ENCODE assay signal across 11 cellular contexts in the genomic region with DNA sequence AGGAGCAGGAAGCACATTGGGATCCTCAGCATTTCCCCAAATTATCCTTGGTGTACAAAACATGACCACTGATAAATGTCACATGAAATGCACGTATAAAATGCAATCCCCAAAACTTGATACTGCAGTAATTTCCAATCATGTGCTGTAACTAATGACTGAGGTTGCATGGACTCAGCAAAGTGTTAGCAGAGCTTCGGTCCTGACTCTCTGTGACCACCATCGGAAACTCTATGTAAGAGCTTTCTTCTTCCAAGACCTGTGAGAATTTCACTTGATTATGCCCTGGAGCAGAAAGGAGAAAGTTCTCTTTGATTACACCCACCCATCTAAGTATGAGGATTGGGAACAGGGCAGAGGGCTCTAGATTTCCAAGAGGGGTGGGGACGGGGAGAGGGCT. TPM values are rescaled to one million over a fixed set of nuclear protein-coding genes. Genes with fewer than 3 reads are reported as not detected.
DNase-seq lines count a peak whose midpoint lies in the region; ATAC-seq, FAIRE-seq and TF ChIP-seq lines count a peak whose summit lies in the region.
"Had no signal": no experiment of that assay in that cellular context is flagged by ENCODE, and none has a peak within 500 bp of the region (broad histone marks: within the 10 kb centered on the region; RNA-seq: fewer than 3 reads in every experiment).

No MANE protein-coding gene starts in this region.

- peak overlapping the region; percentile 84 to 99 (median 96) for H3K4me2 ChIP-seq in BLaER1 treated with 17β-estradiol and CSF1 and Interleukin-3, amounts not matched to agents 10 nM and 100 nM

- peak overlapping the region; percentile 97 for H3K27ac Mint-ChIP-seq in activated naive CD8-positive, alpha-beta T cell treated with anti-CD3 and anti-CD28 coated beads for 36 hours
- H3K27ac Mint-ChIP-seq in naive thymus-derived CD8-positive, alpha-beta T cell: peak overlapping the region; percentile 96 to 100 (median 99)
- H3K27ac Mint-ChIP-seq: WTC11 had no signal

- DNase-seq in GM12891 (ENCODE audit: insufficient read length, low spot score) (no peak), HuH-7 (ENCODE audit: low spot score) (no peak), DMS53 (lab: John Stamatoyannopoulos, UW) (no peak), HCEC 1CT (no peak), GOT3 (lab: John Stamatoyannopoulos, UW) (no peak)
- no peak for DNase-seq in activated naive CD8-positive, alpha-beta T cell treated with anti-CD3 and anti-CD28 coated beads for 36 hours
- peak in 1 of 10 donors; percentile 25 for DNase-seq in naive thymus-derived CD8-positive, alpha-beta T cell
- DNase-seq: stimulated activated CD4-positive, alpha-beta T cell treated with anti-CD3 and anti-CD28 coated beads, Interleukin-15, amount 100 ng/mL, for 24 hours had no signal

- POLR2A ChIA-PET in naive thymus-derived CD8-positive, alpha-beta T cell (lab: Charles Lee): interaction anchor here (0.7 to 4.3 kb wide), 16 partner anchors 12 to 535 kb away, joined by 3 to 27 read pairs (median 4); partner anchors contain the start of genes KCNA3, LRIF1 and RBM15

- peaks cover 3 to 18% (median 9%) of the 10 kb centered on the region in 11 experiments; a peak in 17 of 22 replicates for H3K9me3 ChIP-seq in BLaER1 treated with 17β-estradiol and CSF1 and Interleukin-3, amounts not matched to agents 10 nM and 100 nM (replicated peaks in 1 of 11)

- peaks cover 34 to 47% (median 42%) of the 10 kb centered on the region in 11 experiments for H4K20me1 ChIP-seq in BLaER1 treated with 17β-estradiol and CSF1 and Interleukin-3, amounts not matched to agents 10 nM and 100 nM

- no peak for TF ChIP-seq POLR2A in GM12891 (IDR thresholded peaks at IDR 0.05; ENCODE audit: low read depth, low read length)

- H3K36me3 ChIP-seq in BLaER1 treated with 17β-estradiol and CSF1 and Interleukin-3, amounts not matched to agents 10 nM and 100 nM: peaks cover 13 to 40% (median 24%) of the 10 kb centered on the region in 11 experiments; a peak in 21 of 22 replicates

- H3K9me3 Mint-ChIP-seq in activated naive CD8-positive, alpha-beta T cell treated with anti-CD3 and anti-CD28 coated beads for 36 hours: no peaks in the 10 kb centered on the region
- peaks cover 0 to 3% (median 0%) of the 10 kb centered on the region in 9 donors for H3K9me3 Mint-ChIP-seq in naive thymus-derived CD8-positive, alpha-beta T cell
- H3K9me3 Mint-ChIP-seq: WTC11 had no signal

- H3K27me3 Mint-ChIP-seq in activated naive CD8-positive, alpha-beta T cell treated with anti-CD3 and anti-CD28 coated beads for 36 hours: no peaks in the 10 kb centered on the region
- no peaks in the 10 kb centered on the region for H3K27me3 Mint-ChIP-seq in naive thymus-derived CD8-positive, alpha-beta T cell

- peak overlapping the region; percentile 97 for H3K4me3 Mint-ChIP-seq in activated naive CD8-positive, alpha-beta T cell treated with anti-CD3 and anti-CD28 coated beads for 36 hours
- peak overlapping the region; percentile 92 to 100 (median 98) for H3K4me3 Mint-ChIP-seq in naive thymus-derived CD8-positive, alpha-beta T cell
- H3K4me3 Mint-ChIP-seq: WTC11 had no signal

- peak overlapping the region; percentile 93 to 99 (median 97) for H3K27ac ChIP-seq in BLaER1 treated with 17β-estradiol and CSF1 and Interleukin-3, amounts not matched to agents 10 nM and 100 nM

- H3K9ac ChIP-seq in BLaER1 treated with 17β-estradiol and CSF1 and Interleukin-3, amounts not matched to agents 10 nM and 100 nM: peak overlapping the region; percentile 91 to 97 (median 94)

- H3K36me3 Mint-ChIP-seq in activated naive CD8-positive, alpha-beta T cell treated with anti-CD3 and anti-CD28 coated beads for 36 hours: peaks cover 40% of the 10 kb centered on the region
- peaks cover 4 to 20% (median 10%) of the 10 kb centered on the region in 3 donors for H3K36me3 Mint-ChIP-seq in naive thymus-derived CD8-positive, alpha-beta T cell
- H3K36me3 Mint-ChIP-seq: WTC11 had no signal

- H3K4me1 Mint-ChIP-seq in activated naive CD8-positive, alpha-beta T cell treated with anti-CD3 and anti-CD28 coated beads for 36 hours: peaks cover 45% of the 10 kb centered on the region
- peaks cover 41 to 73% (median 61%) of the 10 kb centered on the region in 4 donors for H3K4me1 Mint-ChIP-seq in naive thymus-derived CD8-positive, alpha-beta T cell

- H3K27me3 ChIP-seq in BLaER1 treated with 17β-estradiol and CSF1 and Interleukin-3, amounts not matched to agents 10 nM and 100 nM: no peaks in the 10 kb centered on the region

- peak overlapping the region; percentile 75 to 97 (median 88) for H3K4me3 ChIP-seq in BLaER1 treated with 17β-estradiol and CSF1 and Interleukin-3, amounts not matched to agents 10 nM and 100 nM

- ATAC-seq in naive thymus-derived CD8-positive, alpha-beta T cell: no peak
- ATAC-seq: WTC11 had no signal

- FAIRE-seq in GM12891 (lab: Jason Lieb, UNC): peak; percentile 45

- peaks cover 44 to 65% (median 59%) of the 10 kb centered on the region in 10 experiments for H3K4me1 ChIP-seq in BLaER1 treated with 17β-estradiol and CSF1 and Interleukin-3, amounts not matched to agents 10 nM and 100 nM

TF ChIP-seq in GM12891, 5 proteins besides CTCF, POLR2A, EP300 and RAD21:
- TF ChIP-seq POU2F2 (IDR thresholded peaks at IDR 0.05; ENCODE audit: low read depth, low read length) (no peak), TAF1 (IDR thresholded peaks at IDR 0.05; ENCODE audit: low read depth, low read length) (no peak), POLR2AphosphoS5 (IDR thresholded peaks at IDR 0.05; ENCODE audit: low read depth, low read length) (no peak), SPI1 (IDR thresholded peaks at IDR 0.05; ENCODE audit: low read depth, low read length) (no peak), PAX5 (IDR thresholded peaks at IDR 0.05; ENCODE audit: insufficient read depth, low read length, severe bottlenecking) (no peak)

RNA-seq across cellular contexts. Expression of gene CD53, which starts 0.9 kb away (rescaled TPM):
- polyA plus RNA-seq in GM12891 (2012; ENCODE audit: low read depth, missing spikeins): 334 TPM
- 100 to 1,000 TPM; 191 to 193 TPM for total RNA-seq in activated naive CD8-positive, alpha-beta T cell treated with anti-CD3 and anti-CD28 coated beads for 36 hours
- total RNA-seq in naive thymus-derived CD8-positive, alpha-beta T cell: 100 to 1,000 TPM; 295 to 313 TPM
- 100 to 1,000 TPM; 619 to 909 (median 820) TPM for polyA plus RNA-seq in naive thymus-derived CD8-positive, alpha-beta T cell
- total RNA-seq: lung microvascular endothelial cell had no signal
